ENCODE assay signal across 8 cellular contexts in the genomic region with DNA sequence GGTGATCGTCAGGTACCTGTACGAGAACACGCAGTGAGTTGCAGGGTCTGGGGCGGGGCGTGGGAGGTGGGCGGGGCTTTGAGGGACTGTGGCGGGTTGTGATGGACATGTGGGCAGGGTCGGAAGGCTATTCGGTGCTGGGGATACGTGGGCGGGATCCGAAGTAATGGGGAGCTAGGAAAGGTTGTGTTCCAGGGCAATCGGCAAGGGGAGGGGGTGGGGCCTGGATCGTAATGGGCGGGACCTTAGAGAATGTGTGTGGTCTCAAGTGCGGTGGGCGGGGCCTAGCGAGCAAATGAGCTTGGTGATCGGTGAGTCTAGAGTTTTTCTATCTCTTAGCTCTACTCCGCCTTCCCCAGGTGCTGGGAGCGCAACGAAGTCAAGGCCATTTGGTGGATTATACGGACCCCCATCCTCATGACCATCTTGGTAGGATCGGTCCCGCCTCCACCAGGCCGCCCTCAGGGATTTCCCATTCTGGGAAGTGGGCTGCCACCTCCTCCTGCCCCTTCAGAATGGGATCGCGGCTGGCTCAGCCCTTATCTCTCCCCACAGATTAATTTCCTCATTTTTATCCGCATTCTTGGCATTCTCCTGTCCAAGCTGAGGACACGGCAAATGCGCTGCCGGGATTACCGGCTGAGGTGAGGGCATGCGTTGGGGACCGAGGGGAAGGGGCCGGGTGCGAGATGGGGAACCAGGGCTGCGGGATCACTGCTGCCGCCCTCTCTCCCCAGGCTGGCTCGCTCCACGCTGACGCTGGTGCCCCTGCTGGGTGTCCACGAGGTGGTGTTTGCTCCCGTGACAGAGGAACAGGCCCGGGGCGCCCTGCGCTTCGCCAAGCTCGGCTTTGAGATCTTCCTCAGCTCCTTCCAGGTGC. TPM values are rescaled to one million over a fixed set of nuclear protein-coding genes. Genes with fewer than 3 reads are reported as not detected.
A peak's percentile ranks its signal among the peaks of the same experiment; 100 is the strongest.
DNase-seq lines count a peak whose midpoint lies in the region; ATAC-seq and TF ChIP-seq lines count a peak whose summit lies in the region.

No MANE protein-coding gene starts in this region.

- ATAC-seq in HG03342 (IDR thresholded peaks at IDR 0.05; ENCODE audit: unreplicated experiment) (peak; percentile 37), heart right ventricle (peak in 7 of 8 donors; percentile 28 to 64 (median 45)), psoas muscle (peak in 3 of 4 donors; percentile 16 to 26 (median 17)), HG03097 (IDR thresholded peaks at IDR 0.05; ENCODE audit: low FRiP score, unreplicated experiment) (no peak)
- peak; percentile 59 for ATAC-seq in activated naive CD8-positive, alpha-beta T cell treated with anti-CD3 and anti-CD28 coated beads, Interleukin-2, amount 10 ng/mL, durations not matched to agents 7 days and 5 days (ENCODE audit: low read depth)

- WGBS in heart right ventricle, 2 donors = 12 to 14% methylated on average over 49 of the region's 49 CpGs
- WGBS in psoas muscle, 3 donors = 2 to 4% (median 3%) methylated on average over 45 to 49 of the region's 49 CpGs

- peak overlapping the region; percentile 89 for H3K4me3 Mint-ChIP-seq in activated naive CD8-positive, alpha-beta T cell treated with anti-CD3 and anti-CD28 coated beads, Interleukin-2, amount 10 ng/mL, durations not matched to agents 7 days and 5 days

- H3K36me3 ChIP-seq in heart right ventricle (no peaks in the 10 kb centered on the region), psoas muscle (ENCODE audit: insufficient read depth in 1 of 2, low read depth in 1 of 2) (no peaks in the 10 kb centered on the region), vagina (no peaks in the 10 kb centered on the region)

- no peak for TF ChIP-seq POLR2A in vagina (IDR thresholded peaks at IDR 0.05)

- H3K27ac ChIP-seq in heart right ventricle (no peak overlapping the region), psoas muscle (no peak overlapping the region), vagina (peak overlapping the region; percentile 13)

- H3K27me3 Mint-ChIP-seq in activated naive CD8-positive, alpha-beta T cell treated with anti-CD3 and anti-CD28 coated beads, Interleukin-2, amount 10 ng/mL, durations not matched to agents 7 days and 5 days = peaks cover 6% of the 10 kb centered on the region

- no peaks in the 10 kb centered on the region for H3K9me3 Mint-ChIP-seq in activated naive CD8-positive, alpha-beta T cell treated with anti-CD3 and anti-CD28 coated beads, Interleukin-2, amount 10 ng/mL, durations not matched to agents 7 days and 5 days

- H3K4me1 ChIP-seq in heart right ventricle (peaks cover 0 to 35% (median 21%) of the 10 kb centered on the region in 9 donors), psoas muscle (peaks cover 4% of the 10 kb centered on the region), vagina (peaks cover 29% of the 10 kb centered on the region)

- H3K4me3 ChIP-seq in heart right ventricle = peak overlapping the region in 8 of 10 donors; percentile 21 to 43 (median 37)
- peak overlapping the region; percentile 43 for H3K4me3 ChIP-seq in psoas muscle
- H3K4me3 ChIP-seq in vagina = peak overlapping the region; percentile 38 to 39

- TF ChIP-seq CTCF in heart right ventricle (IDR thresholded peaks at IDR 0.05) = peak in 1 of 9 donors; percentile 9
- no peak for TF ChIP-seq CTCF in psoas muscle (IDR thresholded peaks at IDR 0.05)
- no peak for TF ChIP-seq CTCF in vagina (IDR thresholded peaks at IDR 0.05)

- peaks cover 13% of the 10 kb centered on the region for H3K4me1 Mint-ChIP-seq in activated naive CD8-positive, alpha-beta T cell treated with anti-CD3 and anti-CD28 coated beads, Interleukin-2, amount 10 ng/mL, durations not matched to agents 7 days and 5 days

- DNase-seq in DMS114 treated with DMSO at 0.1 percent for 48 hours (lab: John Stamatoyannopoulos, UW; ENCODE audit: unreplicated experiment) (peak; percentile 43), SW480 (ENCODE audit: low spot score) (peak; percentile 100), heart right ventricle (peak; percentile 54), psoas muscle (peak; percentile 64), vagina (ENCODE audit: extremely low spot score in 2 of 2) (no peak)
- peak; percentile 82 for DNase-seq in activated naive CD8-positive, alpha-beta T cell treated with anti-CD3 and anti-CD28 coated beads, Interleukin-2, amount 10 ng/mL, durations not matched to agents 7 days and 5 days

- peak overlapping the region; percentile 80 for H3K27ac Mint-ChIP-seq in activated naive CD8-positive, alpha-beta T cell treated with anti-CD3 and anti-CD28 coated beads, Interleukin-2, amount 10 ng/mL, durations not matched to agents 7 days and 5 days

- no peaks in the 10 kb centered on the region for H3K9me3 ChIP-seq in heart right ventricle
- no peaks in the 10 kb centered on the region for H3K9me3 ChIP-seq in psoas muscle
- no peaks in the 10 kb centered on the region for H3K9me3 ChIP-seq in vagina

- H3K36me3 Mint-ChIP-seq in activated naive CD8-positive, alpha-beta T cell treated with anti-CD3 and anti-CD28 coated beads, Interleukin-2, amount 10 ng/mL, durations not matched to agents 7 days and 5 days = no peaks in the 10 kb centered on the region

- POLR2A ChIA-PET in activated naive CD8-positive, alpha-beta T cell treated with anti-CD3 and anti-CD28 coated beads, Interleukin-2, amount 10 ng/mL, durations not matched to agents 7 days and 5 days (lab: Charles Lee) = interaction anchor here (0.7 to 2.6 kb wide), 4 partner anchors 10 to 40 kb away, joined by 3 to 18 read pairs (median 5); a partner anchor contains a TSS

- intact Hi-C loops in heart right ventricle (cut with DNase I) = no loop called here
- intact Hi-C loops in psoas muscle (cut with DNase I) = no loop called here
- intact Hi-C loops in vagina (cut with DNase I) = no loop called here

- H3K27me3 ChIP-seq in heart right ventricle (peaks cover 8 to 64% (median 28%) of the 10 kb centered on the region in 7 donors), psoas muscle (ENCODE audit: insufficient read depth in 3 of 3, low read length in 2 of 3) (peaks cover 0 to 54% (median 19%) of the 10 kb centered on the region in 3 donors), vagina (no peaks in the 10 kb centered on the region)

RNA-seq across cellular contexts. Expression of a gene that starts 9.6 kb away (rescaled TPM):
- total RNA-seq in activated naive CD8-positive, alpha-beta T cell treated with anti-CD3 and anti-CD28 coated beads, Interleukin-2, amount 10 ng/mL, durations not matched to agents 7 days and 5 days = 10 to 100 TPM; 18.4 to 19.3 TPM
- total RNA-seq in heart right ventricle (1 to 10 TPM; 2.4 to 7.8 (median 4.4) TPM), psoas muscle (not detected), vagina (3.4 TPM)
- polyA plus RNA-seq in heart right ventricle (10 to 100 TPM in 1 of 2 donors, 1 to 10 TPM in 1; 2.4 to 16.6 TPM), psoas muscle (under 1 TPM in 2 of 3 donors, not detected in 1; under 0.01 to 0.08 TPM)

RNA-seq across cellular contexts. Expression of a gene that starts 14.2 kb away (rescaled TPM):
- total RNA-seq in activated naive CD8-positive, alpha-beta T cell treated with anti-CD3 and anti-CD28 coated beads, Interleukin-2, amount 10 ng/mL, durations not matched to agents 7 days and 5 days = 100 to 1,000 TPM; 520 to 523 TPM
- total RNA-seq in heart right ventricle (100 to 1,000 TPM; 216 to 268 (median 240) TPM), psoas muscle (100 to 1,000 TPM; 205 to 243 (median 222) TPM), vagina (180 TPM)
- polyA plus RNA-seq in heart right ventricle (100 to 1,000 TPM; 316 to 464 TPM), psoas muscle (100 to 1,000 TPM; 251 to 368 (median 326) TPM)

RNA-seq across cellular contexts. Expression of a gene that starts 14.9 kb away (rescaled TPM):
- total RNA-seq in activated naive CD8-positive, alpha-beta T cell treated with anti-CD3 and anti-CD28 coated beads, Interleukin-2, amount 10 ng/mL, durations not matched to agents 7 days and 5 days = 1 to 10 TPM; 9.3 to 9.7 TPM
- 1 to 10 TPM; 1.8 to 3.5 (median 2.4) TPM for total RNA-seq in heart right ventricle
- 1 to 10 TPM; 4.1 to 4.5 TPM for polyA plus RNA-seq in heart right ventricle
- 1 to 10 TPM in 2 of 4 donors, under 1 TPM in 2; 0.84 to 1.6 (median 1.1) TPM for total RNA-seq in psoas muscle
- 1 to 10 TPM in 1 of 3 donors, under 1 TPM in 2; 0.41 to 1.6 (median 0.84) TPM for polyA plus RNA-seq in psoas muscle
- total RNA-seq in vagina = 4.7 TPM

RNA-seq across cellular contexts. Expression of a gene that starts 38.4 kb away (rescaled TPM):
- 10 to 100 TPM; 93.1 to 94.2 TPM for total RNA-seq in activated naive CD8-positive, alpha-beta T cell treated with anti-CD3 and anti-CD28 coated beads, Interleukin-2, amount 10 ng/mL, durations not matched to agents 7 days and 5 days
- total RNA-seq in heart right ventricle (10 to 100 TPM; 30.2 to 54.5 (median 46.1) TPM), psoas muscle (10 to 100 TPM; 10.4 to 31.1 (median 18.3) TPM), vagina (74.9 TPM)
- polyA plus RNA-seq in heart right ventricle (10 to 100 TPM; 17.3 to 26.8 TPM), psoas muscle (1 to 10 TPM; 6.2 to 8.3 (median 6.7) TPM)

RNA-seq across cellular contexts. Expression of a gene that starts 53.1 kb away (rescaled TPM):
- total RNA-seq in activated naive CD8-positive, alpha-beta T cell treated with anti-CD3 and anti-CD28 coated beads, Interleukin-2, amount 10 ng/mL, durations not matched to agents 7 days and 5 days = 10 to 100 TPM; 29.9 to 35.5 TPM
- total RNA-seq in heart right ventricle = 10 to 100 TPM in 2 of 10 donors, 1 to 10 TPM in 8; 5.2 to 13.5 (median 9.1) TPM
- polyA plus RNA-seq in heart right ventricle = 10 to 100 TPM in 1 of 2 donors, 1 to 10 TPM in 1; 5.3 to 11.4 TPM
- total RNA-seq in psoas muscle = 10 to 100 TPM in 2 of 4 donors, 1 to 10 TPM in 2; 6.4 to 13.0 (median 9.9) TPM
- polyA plus RNA-seq in psoas muscle = 1 to 10 TPM; 4.6 to 9.5 (median 5.0) TPM
- total RNA-seq in vagina = 23.8 TPM

Comparison
In these comparisons a context has a peak if more than half of its experiments do, and no peak if none do; other contexts are left out.
1. DNase-seq: peak in DMS114 treated with DMSO at 0.1 percent for 48 hours (single experiment), SW480 (single experiment), activated naive CD8-positive, alpha-beta T cell treated with anti-CD3 and anti-CD28 coated beads, Interleukin-2, amount 10 ng/mL, durations not matched to agents 7 days and 5 days (single experiment), heart right ventricle (2 of 2) and psoas muscle (2 of 2); none in vagina (0 of 2).
2. Peak in every context shown above with its lines, with median percentiles within 50 percentile points of each other: H3K4me3 ChIP-seq.